In the genomic region with DNA sequence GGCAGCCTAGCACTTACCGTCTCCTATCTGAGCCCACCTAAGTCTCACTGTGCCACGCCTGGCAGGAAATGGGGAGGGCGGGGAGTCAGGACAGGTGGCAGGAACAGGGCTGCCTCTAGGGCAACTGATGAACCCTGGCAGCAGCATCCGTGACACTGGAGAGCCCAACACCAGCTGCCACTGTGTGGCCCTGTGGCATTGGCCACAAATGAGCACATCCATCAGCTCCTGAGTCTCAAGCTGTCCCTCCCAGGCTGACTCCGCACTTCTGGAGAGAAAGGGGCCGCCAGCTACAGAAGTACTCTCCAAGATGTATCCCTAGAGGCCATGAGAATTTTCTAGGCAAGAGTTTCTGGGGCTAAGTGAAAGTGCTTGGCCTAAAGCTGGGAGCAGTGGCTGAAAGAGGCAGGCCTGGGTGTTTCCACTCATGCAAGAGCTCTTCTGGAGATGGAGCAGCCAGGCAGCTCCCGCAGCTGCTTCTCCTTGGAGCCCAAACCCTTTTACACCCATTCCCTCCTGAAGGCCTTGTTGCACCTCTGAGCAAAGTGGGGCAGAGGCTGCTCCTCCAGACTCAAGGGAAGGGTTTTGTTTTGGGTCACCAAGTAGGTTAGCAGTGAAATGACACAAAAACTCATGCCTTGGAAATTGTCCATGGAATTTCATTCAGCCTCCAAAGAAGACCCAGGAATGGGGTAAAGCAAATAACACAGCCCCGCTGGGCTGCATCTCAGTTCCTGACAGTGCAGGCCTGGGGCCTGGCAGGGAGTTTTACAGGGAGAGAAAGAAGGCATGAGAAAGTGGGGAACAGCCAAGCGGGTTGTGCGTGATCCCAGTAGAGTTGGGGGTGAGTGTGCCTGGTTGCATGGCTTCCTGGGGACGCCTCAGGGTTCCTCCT, we compare ENCODE assay signal across 19 cellular contexts. TPM values are rescaled to one million over a fixed set of nuclear protein-coding genes. Genes with fewer than 3 reads are reported as not detected.
DNase-seq lines count a peak whose midpoint lies in the region; ATAC-seq and TF ChIP-seq lines count a peak whose summit lies in the region.
"Had no signal": no experiment of that assay in that cellular context is flagged by ENCODE, and none has a peak within 500 bp of the region (broad histone marks: within the 10 kb centered on the region; RNA-seq: fewer than 3 reads in every experiment).

No MANE protein-coding gene starts in this region.

- TF ChIP-seq POLR2A in right lobe of liver (IDR thresholded peaks at IDR 0.05) = no peak
- TF ChIP-seq POLR2A in gastrocnemius medialis (IDR thresholded peaks at IDR 0.05) = no peak

- H3K27me3 ChIP-seq in Caco-2 (replicated peaks; ENCODE audit: control insufficient read depth, insufficient read depth, low read length) (no peaks in the 10 kb centered on the region), ascending aorta (no peaks in the 10 kb centered on the region), right lobe of liver (no peaks in the 10 kb centered on the region), gastrocnemius medialis (no peaks in the 10 kb centered on the region)
- H3K27me3 ChIP-seq: gastroesophageal sphincter, tibial nerve had no signal

- in situ Hi-C loops in gastrocnemius medialis (cut with MboI; ENCODE audit: low sequenced_read_pairs in 4 of 4) = loop anchor here in 1 of 4 donors (5.0 kb wide), 1 partner anchor 63 kb away; no protein-coding TSS in a partner anchor

- TF ChIP-seq CTCF in Caco-2 (IDR thresholded peaks at IDR 0.05; ENCODE audit: insufficient read depth in 1 of 2, low read depth in 1 of 2, low read length in 1 of 2, severe bottlenecking in 1 of 2, unreplicated experiment in 1 of 2) (no peak), ascending aorta (IDR thresholded peaks at IDR 0.05) (no peak), right lobe of liver (IDR thresholded peaks at IDR 0.05) (no peak), gastrocnemius medialis (IDR thresholded peaks at IDR 0.05 in 4 of 5, conservative IDR thresholded peaks at IDR 0.05 in 1 of 5) (no peak)

- peaks cover 6% of the 10 kb centered on the region for H3K4me1 Mint-ChIP-seq in Caco-2 (ENCODE audit: low read depth, unreplicated experiment)
- H3K4me1 Mint-ChIP-seq: activated CD8-positive, alpha-beta memory T cell treated with anti-CD3 and anti-CD28 coated beads, Interleukin-2, amount 10 ng/mL, durations not matched to agents 7 days and 5 days had no signal

- BruUV-seq in Caco-2 (replicated peaks; lab: Mats Ljungman, UMichigan) = no TSS peak

- no peaks in the 10 kb centered on the region; the same call in 1 of the 2 replicates for H3K36me3 ChIP-seq in Caco-2 (ENCODE audit: control insufficient read depth, insufficient read depth, low read length)
- H3K36me3 ChIP-seq in ascending aorta = no peaks in the 10 kb centered on the region
- H3K36me3 ChIP-seq in right lobe of liver = no peaks in the 10 kb centered on the region
- no peaks in the 10 kb centered on the region for H3K36me3 ChIP-seq in gastrocnemius medialis
- H3K36me3 ChIP-seq: gastroesophageal sphincter had no signal

- no peaks in the 10 kb centered on the region for H3K36me3 Mint-ChIP-seq in Caco-2 (ENCODE audit: insufficient read depth, unreplicated experiment)
- H3K36me3 Mint-ChIP-seq: activated CD8-positive, alpha-beta memory T cell treated with anti-CD3 and anti-CD28 coated beads, Interleukin-2, amount 10 ng/mL, durations not matched to agents 7 days and 5 days had no signal

- ATAC-seq in right lobe of liver = no peak
- ATAC-seq in gastrocnemius medialis = no peak
- no peak for ATAC-seq in GM18868 (IDR thresholded peaks at IDR 0.05; ENCODE audit: unreplicated experiment)
- ATAC-seq in GM18519 (IDR thresholded peaks at IDR 0.05; ENCODE audit: low FRiP score, unreplicated experiment) = no peak
- ATAC-seq: activated CD4-positive, CD25-positive, alpha-beta regulatory T cell treated with anti-CD3 and anti-CD28 coated beads, Interleukin-2, amount 50 U/mL, for 24 hours; activated CD8-positive, alpha-beta memory T cell treated with anti-CD3 and anti-CD28 coated beads, Interleukin-2, amount 10 ng/mL, durations not matched to agents 7 days and 5 days; gastroesophageal sphincter had no signal

- H3K27me3 Mint-ChIP-seq in Caco-2 (ENCODE audit: insufficient read depth, unreplicated experiment) = no peaks in the 10 kb centered on the region
- H3K27me3 Mint-ChIP-seq: activated CD8-positive, alpha-beta memory T cell treated with anti-CD3 and anti-CD28 coated beads, Interleukin-2, amount 10 ng/mL, durations not matched to agents 7 days and 5 days had no signal

- H3K4me3 ChIP-seq in Caco-2 (ENCODE audit: low read depth, low read length) (no peak overlapping the region), ascending aorta (no peak overlapping the region), right lobe of liver (no peak overlapping the region), gastrocnemius medialis (no peak overlapping the region)
- H3K4me3 ChIP-seq: gastroesophageal sphincter, tibial nerve had no signal

- intact Hi-C loops in Caco-2 (cut with micrococcal nuclease; ENCODE audit: unreplicated experiment) (no loop called here), ascending aorta (cut with DNase I) (no loop called here), right lobe of liver (cut with DNase I) (loop anchor here in 1 of 2 donors (5.0 kb wide), 1 partner anchor 68 kb away; the partner anchor contains the start of gene RASD1), gastrocnemius medialis (cut with DNase I; ENCODE audit: low total_unique reads) (loop anchor here (5.0 to 10.0 kb wide), 2 partner anchors 88 to 521 kb away; partner anchors contain the start of genes MED9 and MPRIP)

- no peaks in the 10 kb centered on the region for H3K9me3 ChIP-seq in Caco-2
- no peaks in the 10 kb centered on the region for H3K9me3 ChIP-seq in ascending aorta
- no peaks in the 10 kb centered on the region for H3K9me3 ChIP-seq in right lobe of liver
- H3K9me3 ChIP-seq in gastrocnemius medialis = no peaks in the 10 kb centered on the region
- H3K9me3 ChIP-seq: gastroesophageal sphincter, tibial nerve had no signal

- POLR2A ChIA-PET in Caco-2 (lab: Charles Lee) = interaction anchor here (0.7 kb wide), 1 partner anchor 70 kb away, joined by 3 read pairs; the partner anchor contains the start of gene RASD1

- CTCF ChIA-PET in Caco-2 (lab: Charles Lee) = interaction anchor here (2.9 to 4.3 kb wide), 2 partner anchors 69 kb away, joined by 14 to 52 read pairs; partner anchors contain the start of gene RASD1

- WGBS in right lobe of liver (ENCODE audit: insufficient coverage, low coverage, low lambda C conversion rate, missing lambda C conversion rate) = 63% methylated on average over 4 of the region's 11 CpGs

- H3K27ac ChIP-seq in ascending aorta (peak overlapping the region; percentile 16 to 42), right lobe of liver (peak overlapping the region in 2 of 3 donors; percentile 64 to 94), gastrocnemius medialis (peak overlapping the region; percentile 13 to 96 (median 92))
- H3K27ac ChIP-seq: gastroesophageal sphincter had no signal

- DNase-seq in Caco-2 (no peak), ascending aorta (ENCODE audit: low spot score in 2 of 2) (no peak), right lobe of liver (no peak), gastrocnemius medialis (no peak), DMS53 treated with DMSO at 0.1 percent for 48 hours (lab: John Stamatoyannopoulos, UW; ENCODE audit: unreplicated experiment) (no peak)
- no peak for DNase-seq in stimulated activated CD4-positive, alpha-beta T cell treated with anti-CD3 and anti-CD28 coated beads, Interleukin-2, amount 100 ng/mL, for 24 hours
- DNase-seq: activated CD8-positive, alpha-beta memory T cell treated with anti-CD3 and anti-CD28 coated beads, Interleukin-2, amount 10 ng/mL, durations not matched to agents 7 days and 5 days; activated naive CD4-positive, alpha-beta T cell; DMS153; effector memory CD4-positive, alpha-beta T cell; HCEC 1CT; MM.1S; NCI-H2029; T-helper 2 cell had no signal

- peaks cover 11% of the 10 kb centered on the region for H3K4me1 ChIP-seq in Caco-2
- peaks cover 13 to 34% of the 10 kb centered on the region in 2 donors for H3K4me1 ChIP-seq in ascending aorta
- H3K4me1 ChIP-seq in right lobe of liver = peaks cover 0 to 95% (median 47%) of the 10 kb centered on the region in 4 donors
- peaks cover 66 to 69% of the 10 kb centered on the region in 2 donors for H3K4me1 ChIP-seq in gastrocnemius medialis

- no peak overlapping the region for H3K4me3 Mint-ChIP-seq in Caco-2 (ENCODE audit: unreplicated experiment)
- H3K4me3 Mint-ChIP-seq: activated CD8-positive, alpha-beta memory T cell treated with anti-CD3 and anti-CD28 coated beads, Interleukin-2, amount 10 ng/mL, durations not matched to agents 7 days and 5 days had no signal

- no peaks in the 10 kb centered on the region for H3K9me3 Mint-ChIP-seq in Caco-2 (ENCODE audit: unreplicated experiment)

- H3K27ac Mint-ChIP-seq in Caco-2 (ENCODE audit: unreplicated experiment) = peak overlapping the region; percentile 72
- H3K27ac Mint-ChIP-seq: activated CD8-positive, alpha-beta memory T cell treated with anti-CD3 and anti-CD28 coated beads, Interleukin-2, amount 10 ng/mL, durations not matched to agents 7 days and 5 days had no signal

RNA-seq across cellular contexts. Expression of gene PEMT, which starts 25.8 kb away (rescaled TPM):
- total RNA-seq in Caco-2 (2022) = 29.5 and 32.1 TPM in 2 replicates
- 690 TPM for total RNA-seq in ascending aorta
- 100 to 1,000 TPM in 5 of 6 experiments, 10 to 100 TPM in 1; 92.4 to 184 (median 170) TPM for total RNA-seq in right lobe of liver
- 10 to 100 TPM; 32.8 to 48.2 (median 34.2) TPM for total RNA-seq in gastrocnemius medialis

Comparison
In these comparisons a context has a peak if more than half of its experiments do, and no peak if none do; other contexts are left out.
1. H3K27ac ChIP-seq: peak in every context shown above with its lines; median percentile 92 in gastrocnemius medialis; 79 in right lobe of liver; 29 in ascending aorta.